In the genomic region with DNA sequence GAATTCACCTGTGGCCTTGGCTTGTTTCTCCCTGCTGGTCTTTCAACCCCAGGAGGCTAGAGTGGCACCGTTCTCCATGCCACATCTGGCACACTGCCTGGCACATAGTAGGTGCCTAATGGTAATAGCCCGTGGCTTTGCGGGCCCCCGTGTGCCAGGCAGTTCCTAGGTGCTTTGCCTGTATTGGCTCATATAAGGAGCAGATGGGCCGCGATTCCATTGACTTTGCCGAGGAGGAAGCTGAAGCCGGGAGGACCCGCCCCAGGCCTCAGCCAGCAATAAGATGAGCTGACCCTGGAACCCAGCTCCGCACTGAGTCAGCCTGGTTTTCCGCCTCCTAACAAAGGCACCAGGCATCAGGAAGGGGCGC, we compare ENCODE assay signal across 25 cellular contexts. TPM values are rescaled to one million over a fixed set of nuclear protein-coding genes. Genes with fewer than 3 reads are reported as not detected.
DNase-seq lines count a peak whose midpoint lies in the region; ATAC-seq and TF ChIP-seq lines count a peak whose summit lies in the region.
"Had no signal": no experiment of that assay in that cellular context is flagged by ENCODE, and none has a peak within 500 bp of the region (broad histone marks: within the 10 kb centered on the region; RNA-seq: fewer than 3 reads in every experiment).

No MANE protein-coding gene starts in this region.

- no peak for ATAC-seq in GM18858 (IDR thresholded peaks at IDR 0.05; ENCODE audit: unreplicated experiment)
- ATAC-seq: GM12878, SK-N-SH treated with all-trans-retinoic acid at 6 μM for 48 hours had no signal

- peaks cover 9% of the 10 kb centered on the region for H3K36me3 Mint-ChIP-seq in type B pancreatic cell

- H3K4me3 ChIP-seq in mononuclear cell (ENCODE audit: low read length) (peak overlapping the region; percentile 26), brain microvascular endothelial cell (ENCODE audit: low read depth, low read length) (no peak overlapping the region)
- H3K4me3 ChIP-seq: GM12878, MG63 had no signal

- in situ Hi-C loops in brain microvascular endothelial cell (cut with HindIII; ENCODE audit: low pct_ligation_motif_present, low sequenced_read_pairs), result no loop called here

- TF ChIP-seq CTCF in type B pancreatic cell (conservative IDR thresholded peaks at IDR 0.05) (no peak), brain microvascular endothelial cell (IDR thresholded peaks at IDR 0.05; ENCODE audit: low read depth, low read length, missing control alignments) (no peak)

- peak overlapping the region; percentile 51 for H3K4me3 Mint-ChIP-seq in type B pancreatic cell

- H3K27me3 Mint-ChIP-seq in type B pancreatic cell, result no peaks in the 10 kb centered on the region

- H3K27ac ChIP-seq in brain microvascular endothelial cell, result no peak overlapping the region
- H3K27ac ChIP-seq: 22Rv1 had no signal

- H3K27ac Mint-ChIP-seq in type B pancreatic cell, result no peak overlapping the region
- H3K27ac Mint-ChIP-seq: CD14-positive monocyte had no signal

- no peaks in the 10 kb centered on the region for H3K9me3 ChIP-seq in mononuclear cell (ENCODE audit: low read depth, low read length)
- H3K9me3 ChIP-seq: MG63 had no signal

- H3K36me3 ChIP-seq in brain microvascular endothelial cell (replicated peaks), result no peaks in the 10 kb centered on the region

- peaks cover 18% of the 10 kb centered on the region for H3K4me1 ChIP-seq in mononuclear cell (ENCODE audit: insufficient read depth, low read length)

- H3K27me3 ChIP-seq in mononuclear cell (ENCODE audit: insufficient read depth, low read length), result peaks cover 7% of the 10 kb centered on the region
- H3K27me3 ChIP-seq in brain microvascular endothelial cell (replicated peaks), result peaks cover 14% of the 10 kb centered on the region
- H3K27me3 ChIP-seq: MG63 had no signal

- peak; percentile 38 for DNase-seq in DMS 273 (lab: John Stamatoyannopoulos, UW; ENCODE audit: unreplicated experiment)
- DNase-seq in DMS 273 treated with DMSO at 0.1 percent for 48 hours (lab: John Stamatoyannopoulos, UW), result no peak
- peak; percentile 38 for DNase-seq in dermis blood vessel endothelial cell
- no peak for DNase-seq in type B pancreatic cell (ENCODE audit: extremely low spot score, unreplicated experiment)
- DNase-seq in ecto neural progenitor cell (ENCODE audit: low spot score), result no peak
- DNase-seq in brain microvascular endothelial cell, result no peak
- DNase-seq: AML-193, GF-D8, IMR-90, Karpas-422, MG63, NCI-H1048, NCI-H1436, NCI-H2171 treated with DMSO at 0.1 percent for 48 hours, NCI-H446, NCI-H526 treated with DMSO at 0.1 percent for 48 hours, SIG-M5 had no signal

- H3K9me3 Mint-ChIP-seq in type B pancreatic cell, result no peaks in the 10 kb centered on the region

- H3K4me1 Mint-ChIP-seq in type B pancreatic cell (ENCODE audit: unreplicated experiment), result no peaks in the 10 kb centered on the region

RNA-seq across cellular contexts. Expression of gene PGLYRP1, which starts 0.8 kb away (rescaled TPM):
- total RNA-seq in dermis blood vessel endothelial cell, result not detected in 2 replicates
- total RNA-seq in mononuclear cell, result not detected
- total RNA-seq in type B pancreatic cell (ENCODE audit: low replicate concordance), result not detected in 2 replicates
- total RNA-seq: GM12878, H4, IMR-90, RPMI7951 had no signal

RNA-seq across cellular contexts. Expression of gene IGFL4, which starts 18.8 kb away (rescaled TPM):
- not detected in 2 replicates for total RNA-seq in dermis blood vessel endothelial cell
- 0.10 TPM for total RNA-seq in mononuclear cell
- 1.3 and 3.3 TPM in 2 replicates for total RNA-seq in type B pancreatic cell (ENCODE audit: low replicate concordance)
- total RNA-seq: GM12878, H4, IMR-90, RPMI7951 had no signal

RNA-seq across cellular contexts. Expression of gene CCDC61, which starts 26.8 kb away (rescaled TPM):
- total RNA-seq in dermis blood vessel endothelial cell, result 7.3 and 8.1 TPM in 2 replicates
- 0.94 TPM for total RNA-seq in mononuclear cell
- total RNA-seq in type B pancreatic cell (ENCODE audit: low replicate concordance), result 16.9 and 19.4 TPM in 2 replicates

RNA-seq across cellular contexts. Expression of gene NOVA2, which starts 48.4 kb away (rescaled TPM):
- total RNA-seq in dermis blood vessel endothelial cell (7.0 and 16.9 TPM in 2 replicates), mononuclear cell (under 0.01 TPM), type B pancreatic cell (ENCODE audit: low replicate concordance) (0.17 and 5.0 TPM in 2 replicates)
- total RNA-seq: IMR-90, RPMI7951 had no signal

Comparison
In these comparisons a context has a peak if more than half of its experiments do, and no peak if none do; other contexts are left out.
1. DNase-seq: peak in DMS 273 (single experiment) and dermis blood vessel endothelial cell (single experiment); none in DMS 273 treated with DMSO at 0.1 percent for 48 hours (single experiment), type B pancreatic cell (single experiment), ecto neural progenitor cell (single experiment) and brain microvascular endothelial cell (single experiment).